8 cellular contexts compared by ENCODE assay signal in genomic region chr3:194685723-194686413, GRCh38. TPM values are rescaled to one million over a fixed set of nuclear protein-coding genes. Genes with fewer than 3 reads are reported as not detected.
DNase-seq lines count a peak whose midpoint lies in the region; ATAC-seq and TF ChIP-seq lines count a peak whose summit lies in the region.

Gene FAM43A, plus strand, starts transcription at chr3:194685883. Its CDS starts 944 bp downstream, at chr3:194686827.

- H3K4me3 Mint-ChIP-seq in activated naive CD8-positive, alpha-beta T cell treated with anti-CD3 and anti-CD28 coated beads for 36 hours, result peak within 1 kb of the TSS; percentile 78
- H3K4me3 Mint-ChIP-seq in glutamatergic neuron (ENCODE audit: unreplicated experiment), result peak within 1 kb of the TSS; percentile 100

- peak; percentile 99 for TF ChIP-seq POLR2A in NB4 (IDR thresholded peaks at IDR 0.05; ENCODE audit: extremely low read depth, insufficient read length)

- peak within 1 kb of the TSS; percentile 49 to 59 for H3K27ac ChIP-seq in thoracic aorta

- DNase-seq in Caki2 (ENCODE audit: low read depth) (peak; percentile 92), NB4 (ENCODE audit: low read depth) (peak; percentile 96), SKM-1 (lab: John Stamatoyannopoulos, UW; ENCODE audit: unreplicated experiment) (peak; percentile 86), glutamatergic neuron (peak; percentile 89), omental fat pad (ENCODE audit: low spot score) (peak; percentile 83), thoracic aorta (ENCODE audit: low spot score) (peak; percentile 62)
- peak; percentile 79 for DNase-seq in activated naive CD8-positive, alpha-beta T cell treated with anti-CD3 and anti-CD28 coated beads for 36 hours

- peak; percentile 7 for TF ChIP-seq CTCF in NB4 (IDR thresholded peaks at IDR 0.05; ENCODE audit: low read depth, low read length)
- no peak for TF ChIP-seq CTCF in glutamatergic neuron (IDR thresholded peaks at IDR 0.05; ENCODE audit: partially characterized antibody, unreplicated experiment)
- no peak for TF ChIP-seq CTCF in omental fat pad (IDR thresholded peaks at IDR 0.05)
- TF ChIP-seq CTCF in thoracic aorta (IDR thresholded peaks at IDR 0.05), result peak; percentile 22

- ATAC-seq in GM21717 (IDR thresholded peaks at IDR 0.05; ENCODE audit: unreplicated experiment), result peak; percentile 49
- ATAC-seq in omental fat pad (ENCODE audit: low FRiP score), result peak; percentile 73
- peak; percentile 35 for ATAC-seq in thoracic aorta (ENCODE audit: insufficient number of reproducible peaks, low FRiP score, low read depth)

- no peaks in the 10 kb centered on the region for H3K36me3 Mint-ChIP-seq in activated naive CD8-positive, alpha-beta T cell treated with anti-CD3 and anti-CD28 coated beads for 36 hours
- H3K36me3 Mint-ChIP-seq in glutamatergic neuron (ENCODE audit: unreplicated experiment), result no peaks in the 10 kb centered on the region

- no peaks in the 10 kb centered on the region for H3K9me3 ChIP-seq in thoracic aorta

- peaks cover 59% of the 10 kb centered on the region for H3K4me1 Mint-ChIP-seq in activated naive CD8-positive, alpha-beta T cell treated with anti-CD3 and anti-CD28 coated beads for 36 hours
- peaks cover 25% of the 10 kb centered on the region for H3K4me1 Mint-ChIP-seq in glutamatergic neuron (ENCODE audit: low read depth, unreplicated experiment)

- peak within 1 kb of the TSS; percentile 62 for H3K27ac Mint-ChIP-seq in activated naive CD8-positive, alpha-beta T cell treated with anti-CD3 and anti-CD28 coated beads for 36 hours
- peak within 1 kb of the TSS; percentile 94 for H3K27ac Mint-ChIP-seq in glutamatergic neuron (ENCODE audit: unreplicated experiment)

- in situ Hi-C loops in Caki2 (cut with HindIII; ENCODE audit: low pct_unique_long_range_greater_than_20kb, low sequenced_read_pairs), result loop anchor here (10.0 kb wide), 1 partner anchor 569 kb away; no protein-coding TSS in a partner anchor

- H3K4me3 ChIP-seq in NB4 (ENCODE audit: low read depth, low read length), result peak within 1 kb of the TSS; percentile 83
- H3K4me3 ChIP-seq in thoracic aorta, result peak within 1 kb of the TSS; percentile 75

- peaks cover 14 to 44% of the 10 kb centered on the region in 2 donors for H3K4me1 ChIP-seq in thoracic aorta (ENCODE audit: control insufficient read depth in 1 of 2, low read depth in 2 of 2)

- H3K27me3 ChIP-seq in thoracic aorta (replicated peaks; ENCODE audit: insufficient read depth), result no peaks in the 10 kb centered on the region

- no peaks in the 10 kb centered on the region for H3K36me3 ChIP-seq in thoracic aorta

- peaks cover 27% of the 10 kb centered on the region for H3K27me3 Mint-ChIP-seq in activated naive CD8-positive, alpha-beta T cell treated with anti-CD3 and anti-CD28 coated beads for 36 hours
- H3K27me3 Mint-ChIP-seq in glutamatergic neuron (ENCODE audit: unreplicated experiment), result peaks cover 13% of the 10 kb centered on the region

- H3K9me3 Mint-ChIP-seq in activated naive CD8-positive, alpha-beta T cell treated with anti-CD3 and anti-CD28 coated beads for 36 hours, result no peaks in the 10 kb centered on the region
- peaks cover 25% of the 10 kb centered on the region for H3K9me3 Mint-ChIP-seq in glutamatergic neuron (ENCODE audit: unreplicated experiment)

RNA-seq across cellular contexts. Expression of gene FAM43A, which starts in this region (rescaled TPM):
- total RNA-seq in Caki2 (2014; rRNA removed; shearing (Covaris generic); ENCODE audit: low replicate concordance), result 2.9 and 7.5 TPM in 2 replicates
- 1 to 10 TPM; 3.8 to 4.1 TPM for total RNA-seq in activated naive CD8-positive, alpha-beta T cell treated with anti-CD3 and anti-CD28 coated beads for 36 hours
- total RNA-seq in glutamatergic neuron (ENCODE audit: unreplicated experiment) (21.6 TPM), omental fat pad (10 to 100 TPM; 13.0 to 59.3 (median 31.7) TPM), thoracic aorta (10 to 100 TPM; 10.3 to 17.8 TPM)

Comparison
In these comparisons a context has a peak if more than half of its experiments do, and no peak if none do; other contexts are left out.
1. Peak in every context shown above with its lines: DNase-seq, ATAC-seq, H3K4me3 ChIP-seq and H3K27ac ChIP-seq.
2. CTCF ChIP-seq: peak in NB4 (single experiment) and thoracic aorta (single experiment); none in glutamatergic neuron (single experiment) and omental fat pad (0 of 3).